ENCODE assay signal across 10 cellular contexts in the genomic region with DNA sequence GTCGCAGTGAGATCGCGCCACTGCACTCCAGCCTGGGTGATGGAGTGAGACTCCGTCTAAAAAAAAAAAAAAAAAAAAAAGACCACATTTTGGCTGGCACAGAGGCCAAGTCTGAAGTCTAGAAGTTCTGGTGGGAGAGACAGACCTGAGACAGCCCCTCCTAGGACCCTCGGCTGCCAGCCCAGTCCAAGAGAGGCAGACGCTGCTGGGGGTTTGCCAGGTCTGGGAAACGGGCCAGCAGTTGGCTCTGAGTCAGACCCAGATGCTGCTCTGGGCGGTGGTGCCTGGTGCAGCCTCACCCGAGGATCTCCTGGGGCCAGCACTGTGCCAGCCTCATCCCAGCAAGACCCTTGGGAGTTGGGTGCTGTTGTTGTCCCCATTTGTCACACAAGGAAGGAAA. TPM values are rescaled to one million over a fixed set of nuclear protein-coding genes. Genes with fewer than 3 reads are reported as not detected.
DNase-seq lines count a peak whose midpoint lies in the region; ATAC-seq, FAIRE-seq and TF ChIP-seq lines count a peak whose summit lies in the region.
"Had no signal": no experiment of that assay in that cellular context is flagged by ENCODE, and none has a peak within 500 bp of the region (broad histone marks: within the 10 kb centered on the region; RNA-seq: fewer than 3 reads in every experiment).

No MANE protein-coding gene starts in this region.

- no peak overlapping the region for H3K27ac ChIP-seq in GM23248

- no peak overlapping the region for H3K9ac ChIP-seq in GM23248

- no peaks in the 10 kb centered on the region for H3K79me2 ChIP-seq in GM23248 (ENCODE audit: insufficient read depth)

- no peak overlapping the region for H3K4me3 Mint-ChIP-seq in activated T-helper 2 cell treated with anti-CD3 and anti-CD28 coated beads, Interferon-gamma antibody, Interleukin-2, Interleukin-4, amounts not matched to agents 10 μg/mL and 5 μg/mL and 100 μg/mL, durations not matched to agents 14 hours and 24 hours and 36 hours (ENCODE audit: low read depth)

- intact Hi-C loops in activated T-helper 2 cell treated with anti-CD3 and anti-CD28 coated beads, Interferon-gamma antibody, Interleukin-2, Interleukin-4, amounts not matched to agents 10 μg/mL and 5 μg/mL and 100 μg/mL, durations not matched to agents 14 hours and 24 hours and 36 hours (cut with micrococcal nuclease) = no loop called here

- WGBS in GM23248 (ENCODE audit: low coverage in 1 of 2, low lambda C conversion rate in 2 of 2, missing lambda C conversion rate in 2 of 2), 2 experiments = 1 to 3% methylated on average over 9 of the region's 9 CpGs

- H3K4me1 ChIP-seq in GM23248 (ENCODE audit: insufficient read depth) = no peaks in the 10 kb centered on the region

- no peaks in the 10 kb centered on the region for H3K27me3 Mint-ChIP-seq in activated T-helper 2 cell treated with anti-CD3 and anti-CD28 coated beads, Interferon-gamma antibody, Interleukin-2, Interleukin-4, amounts not matched to agents 10 μg/mL and 5 μg/mL and 100 μg/mL, durations not matched to agents 14 hours and 24 hours and 36 hours (ENCODE audit: low read depth)

- no peaks in the 10 kb centered on the region for H3K36me3 ChIP-seq in GM23248 (ENCODE audit: low read depth)

- no peaks in the 10 kb centered on the region for H3F3A ChIP-seq in GM23248 (ENCODE audit: insufficient read depth)

- in situ Hi-C loops in GM23248 (cut with MboI) = no loop called here

- H3K27ac Mint-ChIP-seq in activated T-helper 2 cell treated with anti-CD3 and anti-CD28 coated beads, Interferon-gamma antibody, Interleukin-2, Interleukin-4, amounts not matched to agents 10 μg/mL and 5 μg/mL and 100 μg/mL, durations not matched to agents 14 hours and 24 hours and 36 hours = no peak overlapping the region

- H3K27me3 ChIP-seq in GM23248 (replicated peaks; ENCODE audit: insufficient read depth) = no peaks in the 10 kb centered on the region

- no peaks in the 10 kb centered on the region for H3K9me3 ChIP-seq in GM23248 (ENCODE audit: low read depth)

- no peaks in the 10 kb centered on the region for H3K9me2 ChIP-seq in GM23248 (ENCODE audit: insufficient read depth)

- peaks cover 20% of the 10 kb centered on the region for H3K4me1 Mint-ChIP-seq in activated T-helper 2 cell treated with anti-CD3 and anti-CD28 coated beads, Interferon-gamma antibody, Interleukin-2, Interleukin-4, amounts not matched to agents 10 μg/mL and 5 μg/mL and 100 μg/mL, durations not matched to agents 14 hours and 24 hours and 36 hours (ENCODE audit: low read depth)

- H4K20me1 ChIP-seq in GM23248 (ENCODE audit: insufficient read depth) = no peaks in the 10 kb centered on the region

- ATAC-seq in GM18520 (IDR thresholded peaks at IDR 0.05; ENCODE audit: unreplicated experiment) (no peak), HG03571 (IDR thresholded peaks at IDR 0.05; ENCODE audit: unreplicated experiment) (no peak)

- no peaks in the 10 kb centered on the region for H3K9me3 Mint-ChIP-seq in activated T-helper 2 cell treated with anti-CD3 and anti-CD28 coated beads, Interferon-gamma antibody, Interleukin-2, Interleukin-4, amounts not matched to agents 10 μg/mL and 5 μg/mL and 100 μg/mL, durations not matched to agents 14 hours and 24 hours and 36 hours

- H3K36me3 Mint-ChIP-seq in activated T-helper 2 cell treated with anti-CD3 and anti-CD28 coated beads, Interferon-gamma antibody, Interleukin-2, Interleukin-4, amounts not matched to agents 10 μg/mL and 5 μg/mL and 100 μg/mL, durations not matched to agents 14 hours and 24 hours and 36 hours (ENCODE audit: low read depth) = peaks cover 68% of the 10 kb centered on the region

- no peak overlapping the region for H2AFZ ChIP-seq in GM23248

- TF ChIP-seq CTCF in fibroblast of villous mesenchyme (IDR thresholded peaks at IDR 0.05; ENCODE audit: insufficient read depth, low read depth, low read length) (no peak), retinal pigment epithelial cell (conservative IDR thresholded peaks at IDR 0.05; ENCODE audit: low read depth, low read length) (no peak)

- peak; percentile 10 for FAIRE-seq in RCC 7860 (lab: Jason Lieb, UNC)

- no peak overlapping the region for H3K4me3 ChIP-seq in GM23248
- H3K4me3 ChIP-seq in fibroblast of villous mesenchyme (ENCODE audit: low read depth, low read length) = no peak overlapping the region
- no peak overlapping the region for H3K4me3 ChIP-seq in retinal pigment epithelial cell (ENCODE audit: low read length)
- H3K4me3 ChIP-seq: lung had no signal

- peak; percentile 63 for DNase-seq in GM23248
- peak; percentile 7 for DNase-seq in RCC 7860 (ENCODE audit: low spot score)
- DNase-seq in fibroblast of villous mesenchyme (ENCODE audit: low read depth) = peak; percentile 58
- DNase-seq in retinal pigment epithelial cell (ENCODE audit: low read depth) = peak; percentile 72
- DNase-seq in activated T-helper 2 cell treated with anti-CD3 and anti-CD28 coated beads, Interferon-gamma antibody, Interleukin-2, Interleukin-4, amounts not matched to agents 10 μg/mL and 5 μg/mL and 100 μg/mL, durations not matched to agents 14 hours and 24 hours and 36 hours (ENCODE audit: low spot score) = no peak
- no peak for DNase-seq in cerebellar cortex (ENCODE audit: low spot score)
- DNase-seq: activated gamma-delta T cell treated with Interleukin-2 at 50 U/mL for 16 hours had no signal

- no peak overlapping the region for H3K4me2 ChIP-seq in GM23248 (ENCODE audit: unreplicated experiment)

RNA-seq across cellular contexts. Expression of a gene that starts 5.8 kb away (rescaled TPM):
- total RNA-seq in GM23248 (2014; rRNA removed; shearing (Covaris generic)) = 0.43 and 0.89 TPM in 2 replicates
- polyA plus RNA-seq in GM23248 (2016; fragmentation: Nextera tagmentation; extraction: Ambion mirVana) = 0.96 and 1.1 TPM in 2 replicates
- total RNA-seq in fibroblast of villous mesenchyme = 0.43 and 0.64 TPM in 2 replicates
- 74.7 and 75.6 TPM in 2 replicates for total RNA-seq in activated T-helper 2 cell treated with anti-CD3 and anti-CD28 coated beads, Interferon-gamma antibody, Interleukin-2, Interleukin-4, amounts not matched to agents 10 μg/mL and 5 μg/mL and 100 μg/mL, durations not matched to agents 14 hours and 24 hours and 36 hours

RNA-seq across cellular contexts. Expression of a gene that starts 37.8 kb away (rescaled TPM):
- total RNA-seq in GM23248 (2014; rRNA removed; shearing (Covaris generic)) = not detected in 2 replicates
- not detected in 2 replicates for polyA plus RNA-seq in GM23248 (2016; fragmentation: Nextera tagmentation; extraction: Ambion mirVana)
- total RNA-seq in fibroblast of villous mesenchyme = not detected in 2 replicates
- total RNA-seq in activated T-helper 2 cell treated with anti-CD3 and anti-CD28 coated beads, Interferon-gamma antibody, Interleukin-2, Interleukin-4, amounts not matched to agents 10 μg/mL and 5 μg/mL and 100 μg/mL, durations not matched to agents 14 hours and 24 hours and 36 hours = not detected in 2 replicates

RNA-seq across cellular contexts. Expression of a gene that starts 37.8 kb away (rescaled TPM):
- total RNA-seq in GM23248 (2014; rRNA removed; shearing (Covaris generic)) = 20.4 and 37.1 TPM in 2 replicates
- polyA plus RNA-seq in GM23248 (2016; fragmentation: Nextera tagmentation; extraction: Ambion mirVana) = 41.7 and 44.8 TPM in 2 replicates
- 14.8 and 15.1 TPM in 2 replicates for total RNA-seq in fibroblast of villous mesenchyme
- total RNA-seq in activated T-helper 2 cell treated with anti-CD3 and anti-CD28 coated beads, Interferon-gamma antibody, Interleukin-2, Interleukin-4, amounts not matched to agents 10 μg/mL and 5 μg/mL and 100 μg/mL, durations not matched to agents 14 hours and 24 hours and 36 hours = 66.7 and 80.3 TPM in 2 replicates

Comparison
In these comparisons a context has a peak if more than half of its experiments do, and no peak if none do; other contexts are left out.
1. DNase-seq: peak in GM23248 (single experiment), RCC 7860 (single experiment), fibroblast of villous mesenchyme (single experiment) and retinal pigment epithelial cell (single experiment); none in activated T-helper 2 cell treated with anti-CD3 and anti-CD28 coated beads, Interferon-gamma antibody, Interleukin-2, Interleukin-4, amounts not matched to agents 10 μg/mL and 5 μg/mL and 100 μg/mL, durations not matched to agents 14 hours and 24 hours and 36 hours (single experiment) and cerebellar cortex (single experiment).
2. RNA of a gene that starts 5.8 kb away (total RNA-seq): 74.7 to 75.6 TPM in activated T-helper 2 cell treated with anti-CD3 and anti-CD28 coated beads, Interferon-gamma antibody, Interleukin-2, Interleukin-4, amounts not matched to agents 10 μg/mL and 5 μg/mL and 100 μg/mL, durations not matched to agents 14 hours and 24 hours and 36 hours; 0.43 to 0.89 TPM in GM23248 and 0.43 to 0.64 TPM in fibroblast of villous mesenchyme; every median in the first group is over 10 times any median in the second.